In the genomic region with DNA sequence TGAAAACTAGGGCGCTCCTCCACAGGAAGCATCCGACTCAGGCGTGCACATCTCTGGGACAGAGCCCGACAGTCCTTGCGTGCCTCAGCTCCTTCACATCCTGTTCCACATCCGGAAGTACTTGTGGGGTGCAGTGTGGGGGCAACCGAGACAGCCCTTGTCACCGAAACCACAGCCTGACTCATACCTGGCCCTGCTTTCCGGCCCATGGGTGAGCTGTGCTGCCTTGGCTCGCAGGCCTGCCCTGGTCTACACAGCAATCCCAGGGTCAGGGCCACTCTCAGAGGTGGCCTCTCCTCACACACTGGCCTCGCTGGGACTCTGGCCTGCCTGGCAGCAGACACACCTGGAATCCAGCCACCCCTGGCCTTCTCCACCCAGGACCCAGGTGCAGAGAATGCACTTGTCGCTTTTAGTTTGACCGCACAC, we compare ENCODE assay signal across 1 cellular context.
TF ChIP-seq lines count a peak whose summit lies in the region.

No MANE protein-coding gene starts in this region.

TF ChIP-seq in GM12878, 131 proteins besides CTCF, POLR2A, EP300 and RAD21 (continued from another document):
- TF ChIP-seq FOXM1 (IDR thresholded peaks at IDR 0.05; ENCODE audit: low read depth, low read length) = peak; percentile 98
- TF ChIP-seq, protein P1, sequence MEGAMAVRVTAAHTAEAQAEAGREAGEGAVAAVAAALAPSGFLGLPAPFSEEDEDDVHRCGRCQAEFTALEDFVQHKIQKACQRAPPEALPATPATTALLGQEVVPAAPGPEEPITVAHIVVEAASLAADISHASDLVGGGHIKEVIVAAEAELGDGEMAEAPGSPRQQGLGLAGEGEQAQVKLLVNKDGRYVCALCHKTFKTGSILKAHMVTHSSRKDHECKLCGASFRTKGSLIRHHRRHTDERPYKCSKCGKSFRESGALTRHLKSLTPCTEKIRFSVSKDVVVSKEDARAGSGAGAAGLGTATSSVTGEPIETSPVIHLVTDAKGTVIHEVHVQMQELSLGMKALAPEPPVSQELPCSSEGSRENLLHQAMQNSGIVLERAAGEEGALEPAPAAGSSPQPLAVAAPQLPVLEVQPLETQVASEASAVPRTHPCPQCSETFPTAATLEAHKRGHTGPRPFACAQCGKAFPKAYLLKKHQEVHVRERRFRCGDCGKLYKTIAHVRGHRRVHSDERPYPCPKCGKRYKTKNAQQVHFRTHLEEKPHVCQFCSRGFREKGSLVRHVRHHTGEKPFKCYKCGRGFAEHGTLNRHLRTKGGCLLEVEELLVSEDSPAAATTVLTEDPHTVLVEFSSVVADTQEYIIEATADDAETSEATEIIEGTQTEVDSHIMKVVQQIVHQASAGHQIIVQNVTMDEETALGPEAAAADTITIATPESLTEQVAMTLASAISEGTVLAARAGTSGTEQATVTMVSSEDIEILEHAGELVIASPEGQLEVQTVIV (IDR thresholded peaks at IDR 0.05; ENCODE audit: borderline replicate concordance, partially characterized antibody) = peak; percentile 43
- peak; percentile 84 for TF ChIP-seq ZSCAN29 (IDR thresholded peaks at IDR 0.05)
- TF ChIP-seq BCL11A (IDR thresholded peaks at IDR 0.05; ENCODE audit: low read depth, low read length) = peak; percentile 98
- TF ChIP-seq NR2C1 (IDR thresholded peaks at IDR 0.05) = peak; percentile 83
- 0 out of 2 replicates have a peak, but pooled peaks have one; percentile 29 for TF ChIP-seq SIN3A (IDR thresholded peaks at IDR 0.05; ENCODE audit: low read depth, low read length)
- peak; percentile 82 to 87; a peak in 3 of 4 replicates for TF ChIP-seq BHLHE40 (IDR thresholded peaks at IDR 0.05; ENCODE audit: borderline replicate concordance in 1 of 2, low read depth in 2 of 2, low read length in 1 of 2)
- TF ChIP-seq IKZF2 (IDR thresholded peaks at IDR 0.05) = peak; percentile 96 to 98
- TF ChIP-seq, protein P2, sequence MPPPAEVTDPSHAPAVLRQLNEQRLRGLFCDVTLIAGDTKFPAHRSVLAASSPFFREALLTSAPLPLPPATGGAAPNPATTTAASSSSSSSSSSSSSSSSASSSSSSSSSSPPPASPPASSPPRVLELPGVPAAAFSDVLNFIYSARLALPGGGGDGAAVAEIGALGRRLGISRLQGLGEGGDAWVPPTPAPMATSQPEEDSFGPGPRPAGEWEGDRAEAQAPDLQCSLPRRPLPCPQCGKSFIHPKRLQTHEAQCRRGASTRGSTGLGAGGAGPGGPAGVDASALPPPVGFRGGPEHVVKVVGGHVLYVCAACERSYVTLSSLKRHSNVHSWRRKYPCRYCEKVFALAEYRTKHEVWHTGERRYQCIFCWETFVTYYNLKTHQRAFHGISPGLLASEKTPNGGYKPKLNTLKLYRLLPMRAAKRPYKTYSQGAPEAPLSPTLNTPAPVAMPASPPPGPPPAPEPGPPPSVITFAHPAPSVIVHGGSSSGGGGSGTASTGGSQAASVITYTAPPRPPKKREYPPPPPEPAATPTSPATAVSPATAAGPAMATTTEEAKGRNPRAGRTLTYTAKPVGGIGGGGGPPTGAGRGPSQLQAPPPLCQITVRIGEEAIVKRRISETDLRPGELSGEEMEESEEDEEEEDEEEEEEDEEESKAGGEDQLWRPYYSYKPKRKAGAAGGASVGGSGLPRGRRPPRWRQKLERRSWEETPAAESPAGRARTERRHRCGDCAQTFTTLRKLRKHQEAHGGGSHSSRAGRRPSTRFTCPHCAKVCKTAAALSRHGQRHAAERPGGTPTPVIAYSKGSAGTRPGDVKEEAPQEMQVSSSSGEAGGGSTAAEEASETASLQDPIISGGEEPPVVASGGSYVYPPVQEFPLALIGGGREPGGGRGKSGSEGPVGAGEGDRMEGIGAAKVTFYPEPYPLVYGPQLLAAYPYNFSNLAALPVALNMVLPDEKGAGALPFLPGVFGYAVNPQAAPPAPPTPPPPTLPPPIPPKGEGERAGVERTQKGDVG (CRISPR knock-in tag; IDR thresholded peaks at IDR 0.05) = no peak
- peak; percentile 90 for TF ChIP-seq MTA2 (IDR thresholded peaks at IDR 0.05; ENCODE audit: low read depth)
- TF ChIP-seq YY1 (IDR thresholded peaks at IDR 0.05; ENCODE audit: low read depth, low read length) = peak; percentile 57; the same call in 1 of the 2 replicates
- TF ChIP-seq, protein P3, sequence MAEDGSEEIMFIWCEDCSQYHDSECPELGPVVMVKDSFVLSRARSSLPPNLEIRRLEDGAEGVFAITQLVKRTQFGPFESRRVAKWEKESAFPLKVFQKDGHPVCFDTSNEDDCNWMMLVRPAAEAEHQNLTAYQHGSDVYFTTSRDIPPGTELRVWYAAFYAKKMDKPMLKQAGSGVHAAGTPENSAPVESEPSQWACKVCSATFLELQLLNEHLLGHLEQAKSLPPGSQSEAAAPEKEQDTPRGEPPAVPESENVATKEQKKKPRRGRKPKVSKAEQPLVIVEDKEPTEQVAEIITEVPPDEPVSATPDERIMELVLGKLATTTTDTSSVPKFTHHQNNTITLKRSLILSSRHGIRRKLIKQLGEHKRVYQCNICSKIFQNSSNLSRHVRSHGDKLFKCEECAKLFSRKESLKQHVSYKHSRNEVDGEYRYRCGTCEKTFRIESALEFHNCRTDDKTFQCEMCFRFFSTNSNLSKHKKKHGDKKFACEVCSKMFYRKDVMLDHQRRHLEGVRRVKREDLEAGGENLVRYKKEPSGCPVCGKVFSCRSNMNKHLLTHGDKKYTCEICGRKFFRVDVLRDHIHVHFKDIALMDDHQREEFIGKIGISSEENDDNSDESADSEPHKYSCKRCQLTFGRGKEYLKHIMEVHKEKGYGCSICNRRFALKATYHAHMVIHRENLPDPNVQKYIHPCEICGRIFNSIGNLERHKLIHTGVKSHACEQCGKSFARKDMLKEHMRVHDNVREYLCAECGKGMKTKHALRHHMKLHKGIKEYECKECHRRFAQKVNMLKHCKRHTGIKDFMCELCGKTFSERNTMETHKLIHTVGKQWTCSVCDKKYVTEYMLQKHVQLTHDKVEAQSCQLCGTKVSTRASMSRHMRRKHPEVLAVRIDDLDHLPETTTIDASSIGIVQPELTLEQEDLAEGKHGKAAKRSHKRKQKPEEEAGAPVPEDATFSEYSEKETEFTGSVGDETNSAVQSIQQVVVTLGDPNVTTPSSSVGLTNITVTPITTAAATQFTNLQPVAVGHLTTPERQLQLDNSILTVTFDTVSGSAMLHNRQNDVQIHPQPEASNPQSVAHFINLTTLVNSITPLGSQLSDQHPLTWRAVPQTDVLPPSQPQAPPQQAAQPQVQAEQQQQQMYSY (CRISPR knock-in tag; IDR thresholded peaks at IDR 0.05) = no peak
- TF ChIP-seq, protein P4, sequence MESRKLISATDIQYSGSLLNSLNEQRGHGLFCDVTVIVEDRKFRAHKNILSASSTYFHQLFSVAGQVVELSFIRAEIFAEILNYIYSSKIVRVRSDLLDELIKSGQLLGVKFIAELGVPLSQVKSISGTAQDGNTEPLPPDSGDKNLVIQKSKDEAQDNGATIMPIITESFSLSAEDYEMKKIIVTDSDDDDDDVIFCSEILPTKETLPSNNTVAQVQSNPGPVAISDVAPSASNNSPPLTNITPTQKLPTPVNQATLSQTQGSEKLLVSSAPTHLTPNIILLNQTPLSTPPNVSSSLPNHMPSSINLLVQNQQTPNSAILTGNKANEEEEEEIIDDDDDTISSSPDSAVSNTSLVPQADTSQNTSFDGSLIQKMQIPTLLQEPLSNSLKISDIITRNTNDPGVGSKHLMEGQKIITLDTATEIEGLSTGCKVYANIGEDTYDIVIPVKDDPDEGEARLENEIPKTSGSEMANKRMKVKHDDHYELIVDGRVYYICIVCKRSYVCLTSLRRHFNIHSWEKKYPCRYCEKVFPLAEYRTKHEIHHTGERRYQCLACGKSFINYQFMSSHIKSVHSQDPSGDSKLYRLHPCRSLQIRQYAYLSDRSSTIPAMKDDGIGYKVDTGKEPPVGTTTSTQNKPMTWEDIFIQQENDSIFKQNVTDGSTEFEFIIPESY (IDR thresholded peaks at IDR 0.05) = no peak
- no peak; the same call in 1 of the 2 replicates for TF ChIP-seq SPI1 (IDR thresholded peaks at IDR 0.05; ENCODE audit: borderline replicate concordance, insufficient read depth, low read depth, low read length)
- peak; percentile 91 for TF ChIP-seq SP1 (IDR thresholded peaks at IDR 0.05; ENCODE audit: low read depth, low read length)
- peak; percentile 98 for TF ChIP-seq NFIC (IDR thresholded peaks at IDR 0.05; ENCODE audit: low read depth, low read length)
